8 cellular contexts compared by ENCODE assay signal in genomic region chr12:56644654-56645053, GRCh38. TPM values are rescaled to one million over a fixed set of nuclear protein-coding genes. Genes with fewer than 3 reads are reported as not detected.
DNase-seq lines count a peak whose midpoint lies in the region; ATAC-seq and TF ChIP-seq lines count a peak whose summit lies in the region.

No MANE protein-coding gene starts in this region.

- H3K9me2 ChIP-seq in SK-N-SH, result no peaks in the 10 kb centered on the region

- H3K9me3 ChIP-seq in SK-N-SH, result no peaks in the 10 kb centered on the region

- H4K20me1 ChIP-seq in SK-N-SH (ENCODE audit: insufficient read depth), result peaks cover 19% of the 10 kb centered on the region

- no peaks in the 10 kb centered on the region for H3K27me3 ChIP-seq in SK-N-SH (ENCODE audit: insufficient read depth)

- peaks cover 45% of the 10 kb centered on the region for H3K79me2 ChIP-seq in SK-N-SH (ENCODE audit: insufficient read depth)

- peaks cover 6 to 11% of the 10 kb centered on the region in 2 experiments; a peak in 2 of 4 replicates for H3K4me1 ChIP-seq in SK-N-SH (ENCODE audit: control insufficient read depth in 1 of 2, insufficient read depth in 2 of 2, low read depth in 1 of 2, low read length in 1 of 2)

- TF ChIP-seq EP300 in SK-N-SH (IDR thresholded peaks at IDR 0.05; ENCODE audit: borderline replicate concordance in 1 of 2, low read depth in 1 of 2, low read length in 1 of 2), result no peak

- no peak for DNase-seq in SK-N-SH
- peak; percentile 41 for DNase-seq in iris pigment epithelial cell (ENCODE audit: low read depth)
- DNase-seq in substantia nigra (lab: John Stamatoyannopoulos, UW), result no peak
- DNase-seq in DMS153 (lab: John Stamatoyannopoulos, UW), result no peak
- DNase-seq in hypothalamus (lab: John Stamatoyannopoulos, UW), result no peak

- ATAC-seq in SK-N-SH treated with all-trans-retinoic acid at 6 μM for 48 hours, result no peak
- ATAC-seq in HG02588 (IDR thresholded peaks at IDR 0.05; ENCODE audit: unreplicated experiment), result no peak

- CTCF ChIA-PET in SK-N-SH (lab: Yijun Ruan, JAX), result no interaction called here

- peak overlapping the region; percentile 81 to 89 for H3K4me3 ChIP-seq in SK-N-SH (ENCODE audit: low read depth in 2 of 2, low read length in 1 of 2)

- peaks cover 38% of the 10 kb centered on the region for H3K4me1 Mint-ChIP-seq in activated naive CD8-positive, alpha-beta T cell (ENCODE audit: low read depth)

- peaks cover 33 to 47% of the 10 kb centered on the region in 2 experiments for H3K36me3 ChIP-seq in SK-N-SH (replicated peaks in 1 of 2; ENCODE audit: control insufficient read depth in 1 of 2, insufficient read depth in 2 of 2, low read length in 1 of 2)

- no peaks in the 10 kb centered on the region for H3K27me3 Mint-ChIP-seq in activated naive CD8-positive, alpha-beta T cell

- H3K36me3 Mint-ChIP-seq in activated naive CD8-positive, alpha-beta T cell, result peaks cover 10% of the 10 kb centered on the region

- peaks cover 23% of the 10 kb centered on the region for H3F3A ChIP-seq in SK-N-SH (replicated peaks; ENCODE audit: insufficient read depth)

- H2AFZ ChIP-seq in SK-N-SH (ENCODE audit: low read depth), result no peak overlapping the region

- H3K27ac ChIP-seq in SK-N-SH (ENCODE audit: low read depth in 2 of 2, low read length in 1 of 2) (no peak overlapping the region; a peak in 1 of 4 replicates), substantia nigra (ENCODE audit: low read depth, low read length, poor library complexity, severe bottlenecking) (peak overlapping the region; percentile 95)

- TF ChIP-seq RAD21 in SK-N-SH (IDR thresholded peaks at IDR 0.05; ENCODE audit: low read length), result no peak

- 49% methylated on average over 4 of the region's 4 CpGs for WGBS in SK-N-SH (ENCODE audit: low lambda C conversion rate)

- H3K9ac ChIP-seq in SK-N-SH, result peak overlapping the region; percentile 92

- no peaks in the 10 kb centered on the region for H3K9me3 Mint-ChIP-seq in activated naive CD8-positive, alpha-beta T cell (ENCODE audit: low read depth)

- H3K4me2 ChIP-seq in SK-N-SH, result peak overlapping the region; percentile 74

- peak overlapping the region; percentile 99 for H3K27ac Mint-ChIP-seq in activated naive CD8-positive, alpha-beta T cell

- peak overlapping the region; percentile 97 for H3K4me3 Mint-ChIP-seq in activated naive CD8-positive, alpha-beta T cell

- no peak for TF ChIP-seq CTCF in SK-N-SH (IDR thresholded peaks at IDR 0.05)

- POLR2A ChIA-PET in SK-N-SH (lab: Yijun Ruan, JAX), result interaction anchor here (1.0 to 2.4 kb wide), 2 partner anchors 8 to 72 kb away, joined by 3 to 25 read pairs; no protein-coding TSS in a partner anchor

TF ChIP-seq in SK-N-SH, 30 proteins besides CTCF, POLR2A, EP300 and RAD21 (continues in another document):
- TF ChIP-seq, protein P1, sequence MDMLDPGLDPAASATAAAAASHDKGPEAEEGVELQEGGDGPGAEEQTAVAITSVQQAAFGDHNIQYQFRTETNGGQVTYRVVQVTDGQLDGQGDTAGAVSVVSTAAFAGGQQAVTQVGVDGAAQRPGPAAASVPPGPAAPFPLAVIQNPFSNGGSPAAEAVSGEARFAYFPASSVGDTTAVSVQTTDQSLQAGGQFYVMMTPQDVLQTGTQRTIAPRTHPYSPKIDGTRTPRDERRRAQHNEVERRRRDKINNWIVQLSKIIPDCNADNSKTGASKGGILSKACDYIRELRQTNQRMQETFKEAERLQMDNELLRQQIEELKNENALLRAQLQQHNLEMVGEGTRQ (IDR thresholded peaks at IDR 0.05; ENCODE audit: borderline replicate concordance, low read depth, low read length), result no peak
- TF ChIP-seq, protein P2, sequence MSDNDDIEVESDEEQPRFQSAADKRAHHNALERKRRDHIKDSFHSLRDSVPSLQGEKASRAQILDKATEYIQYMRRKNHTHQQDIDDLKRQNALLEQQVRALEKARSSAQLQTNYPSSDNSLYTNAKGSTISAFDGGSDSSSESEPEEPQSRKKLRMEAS (IDR thresholded peaks at IDR 0.05; ENCODE audit: low read depth), result no peak
- TF ChIP-seq PBX3 (IDR thresholded peaks at IDR 0.05) (no peak), ELF1 (IDR thresholded peaks at IDR 0.05) (no peak), TEAD4 (IDR thresholded peaks at IDR 0.05; ENCODE audit: borderline replicate concordance, insufficient read depth) (no peak), TCF12 (IDR thresholded peaks at IDR 0.05) (no peak), SMC3 (IDR thresholded peaks at IDR 0.05; ENCODE audit: low read depth, low read length) (no peak), CHD2 (IDR thresholded peaks at IDR 0.05; ENCODE audit: low read length, partially characterized antibody) (no peak)
- TF ChIP-seq, protein P3, sequence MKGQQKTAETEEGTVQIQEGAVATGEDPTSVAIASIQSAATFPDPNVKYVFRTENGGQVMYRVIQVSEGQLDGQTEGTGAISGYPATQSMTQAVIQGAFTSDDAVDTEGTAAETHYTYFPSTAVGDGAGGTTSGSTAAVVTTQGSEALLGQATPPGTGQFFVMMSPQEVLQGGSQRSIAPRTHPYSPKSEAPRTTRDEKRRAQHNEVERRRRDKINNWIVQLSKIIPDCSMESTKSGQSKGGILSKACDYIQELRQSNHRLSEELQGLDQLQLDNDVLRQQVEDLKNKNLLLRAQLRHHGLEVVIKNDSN (IDR thresholded peaks at IDR 0.05; ENCODE audit: borderline replicate concordance, low read depth), result no peak

TF ChIP-seq in SK-N-SH treated with all-trans-retinoic acid at 6 μM for 48 hours, 23 proteins besides CTCF, POLR2A, EP300 and RAD21 (continues in another document):
- TF ChIP-seq SNAI2 (CRISPR knock-in tag; IDR thresholded peaks at IDR 0.05) (no peak), ESRRG (CRISPR knock-in tag; IDR thresholded peaks at IDR 0.05) (no peak), TCF4 (CRISPR knock-in tag; IDR thresholded peaks at IDR 0.05; ENCODE audit: borderline replicate concordance) (no peak), ISL1 (CRISPR knock-in tag; IDR thresholded peaks at IDR 0.05) (no peak), POU6F1 (CRISPR knock-in tag; IDR thresholded peaks at IDR 0.05; ENCODE audit: borderline replicate concordance, low read depth) (no peak), CREB5 (CRISPR knock-in tag; IDR thresholded peaks at IDR 0.05; ENCODE audit: low read depth) (no peak), ZFP30 (CRISPR knock-in tag; IDR thresholded peaks at IDR 0.05) (no peak), ZNF8 (CRISPR knock-in tag; IDR thresholded peaks at IDR 0.05) (no peak), GLIS3 (CRISPR knock-in tag; IDR thresholded peaks at IDR 0.05) (no peak), ZNF565 (CRISPR knock-in tag; conservative IDR thresholded peaks at IDR 0.05; ENCODE audit: low read depth) (no peak), RARB (CRISPR knock-in tag; IDR thresholded peaks at IDR 0.05) (no peak), ZNF70 (CRISPR knock-in tag; IDR thresholded peaks at IDR 0.05) (no peak), PPARA (CRISPR knock-in tag; IDR thresholded peaks at IDR 0.05; ENCODE audit: borderline replicate concordance) (no peak)
- TF ChIP-seq, protein P4, sequence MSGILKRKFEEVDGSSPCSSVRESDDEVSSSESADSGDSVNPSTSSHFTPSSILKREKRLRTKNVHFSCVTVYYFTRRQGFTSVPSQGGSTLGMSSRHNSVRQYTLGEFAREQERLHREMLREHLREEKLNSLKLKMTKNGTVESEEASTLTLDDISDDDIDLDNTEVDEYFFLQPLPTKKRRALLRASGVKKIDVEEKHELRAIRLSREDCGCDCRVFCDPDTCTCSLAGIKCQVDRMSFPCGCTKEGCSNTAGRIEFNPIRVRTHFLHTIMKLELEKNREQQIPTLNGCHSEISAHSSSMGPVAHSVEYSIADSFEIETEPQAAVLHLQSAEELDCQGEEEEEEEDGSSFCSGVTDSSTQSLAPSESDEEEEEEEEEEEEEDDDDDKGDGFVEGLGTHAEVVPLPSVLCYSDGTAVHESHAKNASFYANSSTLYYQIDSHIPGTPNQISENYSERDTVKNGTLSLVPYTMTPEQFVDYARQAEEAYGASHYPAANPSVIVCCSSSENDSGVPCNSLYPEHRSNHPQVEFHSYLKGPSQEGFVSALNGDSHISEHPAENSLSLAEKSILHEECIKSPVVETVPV (CRISPR knock-in tag; IDR thresholded peaks at IDR 0.05), result no peak

RNA-seq across cellular contexts. Expression of gene ATP5F1B, which starts 1.1 kb away (rescaled TPM):
- polyA plus RNA-seq in SK-N-SH (2012; rRNA removed), result 762 and 917 TPM in 2 replicates
- polyA plus RNA-seq in SK-N-SH (2012; cell fraction: cytosol; rRNA removed), result 791 and 824 TPM in 2 replicates
- 461 and 654 TPM in 2 replicates for polyA plus RNA-seq in SK-N-SH (2012; cell fraction: nucleus; rRNA removed)

RNA-seq across cellular contexts. Expression of gene BAZ2A, which starts 14.5 kb away (rescaled TPM):
- polyA plus RNA-seq in SK-N-SH (2012; rRNA removed), result 32.4 and 34.9 TPM in 2 replicates
- polyA plus RNA-seq in SK-N-SH (2012; cell fraction: cytosol; rRNA removed), result 17.7 and 22.0 TPM in 2 replicates
- 121 and 132 TPM in 2 replicates for polyA plus RNA-seq in SK-N-SH (2012; cell fraction: nucleus; rRNA removed)

RNA-seq across cellular contexts. Expression of gene PTGES3, which starts 43.4 kb away (rescaled TPM):
- polyA plus RNA-seq in SK-N-SH (2012; rRNA removed), result 38.9 and 40.5 TPM in 2 replicates
- 65.3 and 83.2 TPM in 2 replicates for polyA plus RNA-seq in SK-N-SH (2012; cell fraction: cytosol; rRNA removed)
- polyA plus RNA-seq in SK-N-SH (2012; cell fraction: nucleus; rRNA removed), result 12.5 and 25.3 TPM in 2 replicates
